39 cellular contexts compared by ENCODE assay signal in the genomic region with DNA sequence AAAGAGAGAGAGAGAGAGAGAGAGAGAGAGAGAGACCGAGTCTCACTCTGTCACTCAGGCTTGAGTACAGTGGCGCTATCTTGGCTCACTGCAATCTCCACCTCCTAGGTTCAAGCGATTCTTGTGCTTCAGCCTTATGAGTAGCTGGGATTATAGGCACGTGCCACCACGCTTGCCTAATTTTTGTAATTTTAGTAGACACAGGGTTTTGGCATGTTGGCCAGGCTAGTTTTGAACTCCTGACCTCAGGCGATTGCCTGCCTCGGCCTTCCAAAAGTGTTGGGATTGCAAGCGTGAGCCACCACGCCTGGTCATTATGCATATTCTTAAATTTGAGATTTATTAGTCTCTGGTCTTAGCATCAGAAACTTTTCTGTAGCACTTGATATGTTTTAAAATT.
"Had no signal": no experiment of that assay in that cellular context is flagged by ENCODE, and none has a peak within 500 bp of the region (broad histone marks: within the 10 kb centered on the region; RNA-seq: fewer than 3 reads in every experiment).

No MANE protein-coding gene starts in this region.

- H3K4me3 ChIP-seq: adrenal gland, ascending aorta, body of pancreas, breast epithelium, cardiac muscle cell had no signal

- H3K36me3 ChIP-seq: adrenal gland, ascending aorta, brain microvascular endothelial cell, breast epithelium, cardiac muscle cell had no signal

- H3K27me3 ChIP-seq: adrenal gland, ascending aorta, body of pancreas, brain microvascular endothelial cell, breast epithelium, cardiac muscle cell had no signal

- H3K27ac ChIP-seq: adrenal gland, ascending aorta, body of pancreas, brain microvascular endothelial cell, breast epithelium, cardiac muscle cell had no signal

- H3K4me1 ChIP-seq: adrenal gland, ascending aorta, body of pancreas, breast epithelium had no signal

- DNase-seq: activated effector memory CD4-positive, alpha-beta T cell treated with anti-CD3 and anti-CD28 coated beads, Interleukin-2, amount 50 U/mL, for 16 hours; activated effector memory CD4-positive, alpha-beta T cell treated with Interleukin-2 at 50 U/mL for 16 hours; activated gamma-delta T cell; activated gamma-delta T cell treated with Interleukin-2 at 50 U/mL for 16 hours; activated naive CD4-positive, alpha-beta T cell; activated naive CD4-positive, alpha-beta T cell treated with anti-CD3 and anti-CD28 coated beads for 36 hours; activated naive CD4-positive, alpha-beta T cell treated with anti-CD3 and anti-CD28 coated beads, Interleukin-2, amount 10 ng/mL, durations not matched to agents 7 days and 5 days; activated naive CD4-positive, alpha-beta T cell treated with anti-CD3 and anti-CD28 coated beads, Interleukin-2, amount 50 U/mL, for 16 hours; activated naive CD4-positive, alpha-beta T cell treated with Interleukin-2 at 50 U/mL for 16 hours; activated naive CD8-positive, alpha-beta T cell treated with anti-CD3 and anti-CD28 coated beads for 36 hours; activated naive CD8-positive, alpha-beta T cell treated with anti-CD3 and anti-CD28 coated beads, Interleukin-2, amount 10 ng/mL, durations not matched to agents 7 days and 5 days; activated naive CD8-positive, alpha-beta T cell treated with anti-CD3 and anti-CD28 coated beads, Interleukin-2, amount 50 U/mL, for 24 hours; activated T-cell treated with anti-CD3 and anti-CD28 coated beads for 4 hours; activated T-cell treated with anti-CD3 and anti-CD28 coated beads, Interleukin-2, amount 50 U/mL, for 1 hour; activated T-cell treated with anti-CD3 and anti-CD28 coated beads, Interleukin-2, amount 50 U/mL, for 24 hours; activated T-cell treated with anti-CD3 and anti-CD28 coated beads, Interleukin-2, amount 50 U/mL, for 4 hours; activated T-cell treated with anti-CD3 and anti-CD28 coated beads, Interleukin-2, amount 50 U/mL, for 48 hours; activated T-cell treated with anti-CD3 and anti-CD28 coated beads, Interleukin-2, amount 50 U/mL, for 72 hours; adrenal gland; amniotic stem cell; amygdala; anterior cingulate cortex; aorta; body of pancreas; brain microvascular endothelial cell; caudate nucleus; central memory CD4-positive, alpha-beta T cell; cerebellar nuclear complex had no signal

- H3K36me3 Mint-ChIP-seq: activated naive CD4-positive, alpha-beta T cell treated with anti-CD3 and anti-CD28 coated beads, Interleukin-2, amount 10 ng/mL, durations not matched to agents 7 days and 5 days; activated naive CD4-positive, alpha-beta T cell treated with anti-CD3 and anti-CD28 coated beads, Interleukin-2, amount 50 U/mL, for 24 hours; activated naive CD4-positive, alpha-beta T cell treated with anti-CD3 and anti-CD28 coated beads, Interleukin-2, amount 50 U/mL, for 72 hours; activated naive CD8-positive, alpha-beta T cell; activated naive CD8-positive, alpha-beta T cell treated with anti-CD3 and anti-CD28 coated beads for 36 hours; activated naive CD8-positive, alpha-beta T cell treated with anti-CD3 and anti-CD28 coated beads, Interleukin-2, amount 10 ng/mL, durations not matched to agents 7 days and 5 days; brain had no signal

- H3K4me1 Mint-ChIP-seq: central memory CD8-positive, alpha-beta T cell had no signal

- H3K4me3 Mint-ChIP-seq: activated naive CD4-positive, alpha-beta T cell treated with anti-CD3 and anti-CD28 coated beads for 36 hours; activated naive CD4-positive, alpha-beta T cell treated with anti-CD3 and anti-CD28 coated beads, Interleukin-2, amount 10 ng/mL, durations not matched to agents 7 days and 5 days; activated naive CD4-positive, alpha-beta T cell treated with anti-CD3 and anti-CD28 coated beads, Interleukin-2, amount 50 U/mL, for 24 hours; activated naive CD8-positive, alpha-beta T cell; activated naive CD8-positive, alpha-beta T cell treated with anti-CD3 and anti-CD28 coated beads for 36 hours; activated naive CD8-positive, alpha-beta T cell treated with anti-CD3 and anti-CD28 coated beads, Interleukin-2, amount 10 ng/mL, durations not matched to agents 7 days and 5 days; activated naive CD8-positive, alpha-beta T cell treated with anti-CD3 and anti-CD28 coated beads, Interleukin-2, amount 50 U/mL, for 24 hours; activated T-cell treated with anti-CD3 and anti-CD28 coated beads, Interleukin-2, amount 50 U/mL, for 24 hours; activated T-cell treated with anti-CD3 and anti-CD28 coated beads, Interleukin-2, amount 50 U/mL, for 4 hours; activated T-cell treated with anti-CD3 and anti-CD28 coated beads, Interleukin-2, amount 50 U/mL, for 72 hours; activated T-helper 1 cell treated with anti-CD3 and anti-CD28 coated beads, Interleukin-12 subunit alpha, Interleukin-12 subunit beta, Interleukin-2, Interleukin-4 antibody, amounts not matched to agents 30 ng/mL and 10 ng/mL and 1 ng/mL, durations not matched to agents 14 hours and 24 hours and 36 hours; activated T-helper 17 cell treated with anti-CD3 and anti-CD28 coated beads, Interleukin-2, amount 50 U/mL, for 72 hours; brain; central memory CD8-positive, alpha-beta T cell had no signal

- H3K27ac Mint-ChIP-seq: activated naive CD4-positive, alpha-beta T cell treated with anti-CD3 and anti-CD28 coated beads for 36 hours; activated naive CD4-positive, alpha-beta T cell treated with anti-CD3 and anti-CD28 coated beads, Interleukin-2, amount 10 ng/mL, durations not matched to agents 7 days and 5 days; activated naive CD4-positive, alpha-beta T cell treated with anti-CD3 and anti-CD28 coated beads, Interleukin-2, amount 50 U/mL, for 24 hours; activated naive CD4-positive, alpha-beta T cell treated with anti-CD3 and anti-CD28 coated beads, Interleukin-2, amount 50 U/mL, for 72 hours; activated naive CD8-positive, alpha-beta T cell; activated naive CD8-positive, alpha-beta T cell treated with anti-CD3 and anti-CD28 coated beads for 36 hours; activated naive CD8-positive, alpha-beta T cell treated with anti-CD3 and anti-CD28 coated beads, Interleukin-2, amount 10 ng/mL, durations not matched to agents 7 days and 5 days; activated naive CD8-positive, alpha-beta T cell treated with anti-CD3 and anti-CD28 coated beads, Interleukin-2, amount 50 U/mL, for 24 hours; activated T-cell treated with anti-CD3 and anti-CD28 coated beads, Interleukin-2, amount 50 U/mL, for 24 hours; activated T-cell treated with anti-CD3 and anti-CD28 coated beads, Interleukin-2, amount 50 U/mL, for 72 hours; activated T-helper 17 cell treated with anti-CD3 and anti-CD28 coated beads, Interleukin-2, amount 50 U/mL, for 72 hours; activated T-helper 2 cell treated with anti-CD3 and anti-CD28 coated beads, Interferon-gamma antibody, Interleukin-2, Interleukin-4, amounts not matched to agents 10 μg/mL and 5 μg/mL and 100 μg/mL, durations not matched to agents 14 hours and 24 hours and 36 hours; brain had no signal

- H3K9me3 ChIP-seq: adrenal gland, ascending aorta, body of pancreas, breast epithelium had no signal

- ATAC-seq: activated naive CD4-positive, alpha-beta T cell treated with anti-CD3 and anti-CD28 coated beads, Interleukin-2, amount 50 U/mL, for 72 hours; activated naive CD8-positive, alpha-beta T cell treated with anti-CD3 and anti-CD28 coated beads, Interleukin-2, amount 50 U/mL, for 24 hours; activated T-cell treated with anti-CD3 and anti-CD28 coated beads, Interleukin-2, amount 50 U/mL, for 4 hours; activated T-cell treated with anti-CD3 and anti-CD28 coated beads, Interleukin-2, amount 50 U/mL, for 72 hours; activated T-helper 17 cell treated with anti-CD3 and anti-CD28 coated beads, Interleukin-2, amount 50 U/mL, for 72 hours; body of pancreas had no signal

- H3K9me3 Mint-ChIP-seq: activated naive CD4-positive, alpha-beta T cell treated with anti-CD3 and anti-CD28 coated beads for 36 hours; activated naive CD4-positive, alpha-beta T cell treated with anti-CD3 and anti-CD28 coated beads, Interleukin-2, amount 10 ng/mL, durations not matched to agents 7 days and 5 days; activated naive CD4-positive, alpha-beta T cell treated with anti-CD3 and anti-CD28 coated beads, Interleukin-2, amount 50 U/mL, for 24 hours; activated naive CD4-positive, alpha-beta T cell treated with anti-CD3 and anti-CD28 coated beads, Interleukin-2, amount 50 U/mL, for 72 hours; activated naive CD8-positive, alpha-beta T cell treated with anti-CD3 and anti-CD28 coated beads for 36 hours; activated naive CD8-positive, alpha-beta T cell treated with anti-CD3 and anti-CD28 coated beads, Interleukin-2, amount 50 U/mL, for 24 hours; activated T-cell treated with anti-CD3 and anti-CD28 coated beads, Interleukin-2, amount 50 U/mL, for 24 hours; activated T-cell treated with anti-CD3 and anti-CD28 coated beads, Interleukin-2, amount 50 U/mL, for 4 hours; activated T-cell treated with anti-CD3 and anti-CD28 coated beads, Interleukin-2, amount 50 U/mL, for 72 hours; activated T-helper 1 cell treated with anti-CD3 and anti-CD28 coated beads, Interleukin-12 subunit alpha, Interleukin-12 subunit beta, Interleukin-2, Interleukin-4 antibody, amounts not matched to agents 30 ng/mL and 10 ng/mL and 1 ng/mL, durations not matched to agents 14 hours and 24 hours and 36 hours; activated T-helper 17 cell treated with anti-CD3 and anti-CD28 coated beads, Interleukin-2, amount 50 U/mL, for 72 hours; activated T-helper 2 cell treated with anti-CD3 and anti-CD28 coated beads, Interferon-gamma antibody, Interleukin-2, Interleukin-4, amounts not matched to agents 10 μg/mL and 5 μg/mL and 100 μg/mL, durations not matched to agents 14 hours and 24 hours and 36 hours; central memory CD8-positive, alpha-beta T cell had no signal

- H3K27me3 Mint-ChIP-seq: activated naive CD4-positive, alpha-beta T cell treated with anti-CD3 and anti-CD28 coated beads, Interleukin-2, amount 50 U/mL, for 24 hours; activated naive CD8-positive, alpha-beta T cell treated with anti-CD3 and anti-CD28 coated beads for 36 hours; activated naive CD8-positive, alpha-beta T cell treated with anti-CD3 and anti-CD28 coated beads, Interleukin-2, amount 10 ng/mL, durations not matched to agents 7 days and 5 days; activated naive CD8-positive, alpha-beta T cell treated with anti-CD3 and anti-CD28 coated beads, Interleukin-2, amount 50 U/mL, for 24 hours; activated T-helper 17 cell treated with anti-CD3 and anti-CD28 coated beads, Interleukin-2, amount 50 U/mL, for 72 hours; brain; central memory CD8-positive, alpha-beta T cell had no signal
